Comparison of ENCODE assay signal across 25 cellular contexts in the genomic region with DNA sequence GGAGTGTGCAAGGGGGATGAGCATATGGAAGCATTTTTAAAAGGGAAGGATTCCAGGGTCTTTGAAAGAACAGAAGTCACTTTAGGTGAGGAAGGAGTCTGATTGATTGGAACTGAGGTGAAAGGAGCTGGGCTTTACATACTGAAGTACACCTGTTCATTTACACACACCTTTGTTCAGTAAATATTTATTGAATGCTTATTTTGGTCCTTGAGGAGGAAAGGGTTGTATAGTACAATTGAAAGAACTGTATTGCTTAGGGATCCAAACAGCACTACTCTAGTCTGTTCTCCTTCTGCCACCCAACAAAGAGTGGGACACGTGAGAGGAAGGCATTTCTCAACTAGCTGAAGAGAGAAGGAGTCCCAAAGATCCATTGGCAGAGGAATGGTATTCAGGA.
A peak's percentile ranks its signal among the peaks of the same experiment; 100 is the strongest.
DNase-seq lines count a peak whose midpoint lies in the region; ATAC-seq, FAIRE-seq and TF ChIP-seq lines count a peak whose summit lies in the region.
"Had no signal": no experiment of that assay in that cellular context is flagged by ENCODE, and none has a peak within 500 bp of the region (broad histone marks: within the 10 kb centered on the region; RNA-seq: fewer than 3 reads in every experiment).

No MANE protein-coding gene starts in this region.

- peaks cover 2% of the 10 kb centered on the region for H3K36me3 ChIP-seq in bronchial epithelial cell (ENCODE audit: control insufficient read depth, insufficient read depth, low read length)
- no peaks in the 10 kb centered on the region for H3K36me3 ChIP-seq in pancreas
- H3K36me3 ChIP-seq: BE2C had no signal

- peak; percentile 12 for DNase-seq in DMS53 treated with DMSO at 0.1 percent for 48 hours (lab: John Stamatoyannopoulos, UW; ENCODE audit: unreplicated experiment)
- DNase-seq in bronchial epithelial cell (ENCODE audit: low read depth): no peak
- DNase-seq in pancreas: no peak
- DNase-seq in activated T-cell treated with anti-CD3 and anti-CD28 coated beads for 4 hours: no peak
- no peak for DNase-seq in NCI-H2029 (lab: John Stamatoyannopoulos, UW)
- no peak for DNase-seq in CD14-positive monocyte (ENCODE audit: low spot score)
- DNase-seq: 8988T; ACHN; AML-193; BE2C; Calu3; CD4-positive, alpha-beta memory T cell; COR-L47; DMS79; EL; GDM1; H9 had no signal

- H3K27ac ChIP-seq in pancreas: peak overlapping the region in 1 of 4 donors; percentile 14
- H3K27ac ChIP-seq: A549; BLaER1 treated with 17β-estradiol and CSF1 and Interleukin-3, amounts not matched to agents 10 nM and 100 nM had no signal

- H3K4me1 ChIP-seq in pancreas: peaks cover 0 to 7% (median 0%) of the 10 kb centered on the region in 3 donors
- H3K4me1 ChIP-seq: A549; BE2C; BLaER1 treated with 17β-estradiol and CSF1 and Interleukin-3, amounts not matched to agents 10 nM and 100 nM had no signal

- H3K4me1 Mint-ChIP-seq in activated T-helper 17 cell treated with anti-CD3 and anti-CD28 coated beads, Interleukin-2, amount 50 U/mL, for 72 hours: no peaks in the 10 kb centered on the region
- H3K4me1 Mint-ChIP-seq in CD14-positive monocyte: no peaks in the 10 kb centered on the region
- H3K4me1 Mint-ChIP-seq: GM23338, H9 had no signal

- peak overlapping the region; percentile 28 for H3K27ac Mint-ChIP-seq in activated T-helper 17 cell treated with anti-CD3 and anti-CD28 coated beads, Interleukin-2, amount 50 U/mL, for 72 hours
- peak overlapping the region in 2 of 7 donors; percentile 42 to 56 for H3K27ac Mint-ChIP-seq in CD14-positive monocyte
- H3K27ac Mint-ChIP-seq: GM23338, H9 had no signal

- H3K4me3 ChIP-seq in bronchial epithelial cell (ENCODE audit: low read depth, low read length) (no peak overlapping the region), pancreas (no peak overlapping the region)
- H3K4me3 ChIP-seq: A549; BLaER1 treated with 17β-estradiol and CSF1 and Interleukin-3, amounts not matched to agents 10 nM and 100 nM; GM12878; GM23338 had no signal

- 34 to 46% methylated on average over 1 of the region's 1 CpG for WGBS in pancreas, 2 donors

- intact Hi-C loops in pancreas (cut with DNase I) (no loop called here), CD14-positive monocyte (cut with micrococcal nuclease) (no loop called here)

- ATAC-seq in activated T-helper 17 cell treated with anti-CD3 and anti-CD28 coated beads, Interleukin-2, amount 50 U/mL, for 72 hours (replicated peaks): no peak
- ATAC-seq in pancreas (peak; percentile 72 to 91 (median 79)), HG02642 (IDR thresholded peaks at IDR 0.05; ENCODE audit: poor library complexity, unreplicated experiment) (no peak)
- ATAC-seq: A549, GM12878, GM23338, HCT116 had no signal

- no peaks in the 10 kb centered on the region for H3K9me3 ChIP-seq in pancreas
- H3K9me3 ChIP-seq: A549; BE2C; BLaER1 treated with 17β-estradiol and CSF1 and Interleukin-3, amounts not matched to agents 10 nM and 100 nM had no signal

- no peaks in the 10 kb centered on the region for H3K27me3 Mint-ChIP-seq in activated T-helper 17 cell treated with anti-CD3 and anti-CD28 coated beads, Interleukin-2, amount 50 U/mL, for 72 hours
- no peaks in the 10 kb centered on the region for H3K27me3 Mint-ChIP-seq in CD14-positive monocyte (ENCODE audit: low read depth in 3 of 3)
- H3K27me3 Mint-ChIP-seq: CD4-positive, alpha-beta memory T cell had no signal

- H3K27me3 ChIP-seq in bronchial epithelial cell (ENCODE audit: control insufficient read depth, insufficient read depth, low read length): no peaks in the 10 kb centered on the region
- H3K27me3 ChIP-seq in pancreas: no peaks in the 10 kb centered on the region
- H3K27me3 ChIP-seq: BE2C; BLaER1 treated with 17β-estradiol and CSF1 and Interleukin-3, amounts not matched to agents 10 nM and 100 nM had no signal

- no peaks in the 10 kb centered on the region for H3K9me3 Mint-ChIP-seq in activated T-helper 17 cell treated with anti-CD3 and anti-CD28 coated beads, Interleukin-2, amount 50 U/mL, for 72 hours
- H3K9me3 Mint-ChIP-seq in CD14-positive monocyte: no peaks in the 10 kb centered on the region
- H3K9me3 Mint-ChIP-seq: CD4-positive, alpha-beta memory T cell; GM23338; H9 had no signal

- no peak overlapping the region for H3K4me3 Mint-ChIP-seq in activated T-helper 17 cell treated with anti-CD3 and anti-CD28 coated beads, Interleukin-2, amount 50 U/mL, for 72 hours
- no peak overlapping the region for H3K4me3 Mint-ChIP-seq in CD14-positive monocyte
- H3K4me3 Mint-ChIP-seq: CD4-positive, alpha-beta memory T cell; GM23338; H9 had no signal

- TF ChIP-seq CTCF in bronchial epithelial cell (IDR thresholded peaks at IDR 0.05; ENCODE audit: insufficient read depth, low read length, severe bottlenecking): no peak
- TF ChIP-seq CTCF in pancreas (IDR thresholded peaks at IDR 0.05): no peak
- TF ChIP-seq CTCF in CD14-positive monocyte (IDR thresholded peaks at IDR 0.05): no peak

- peaks cover 79% of the 10 kb centered on the region for H3K36me3 Mint-ChIP-seq in activated T-helper 17 cell treated with anti-CD3 and anti-CD28 coated beads, Interleukin-2, amount 50 U/mL, for 72 hours (ENCODE audit: low read depth)
- peaks cover 71 to 95% of the 10 kb centered on the region in 2 donors for H3K36me3 Mint-ChIP-seq in CD14-positive monocyte

- peak; percentile 40 for FAIRE-seq in bronchial epithelial cell (lab: Jason Lieb, UNC)
- no peak for FAIRE-seq in pancreas (lab: Jason Lieb, UNC)
- FAIRE-seq: A549, GM12878, GM18507 had no signal

Comparison
In these comparisons a context has a peak if more than half of its experiments do, and no peak if none do; other contexts are left out.
1. ATAC-seq: peak in pancreas (4 of 4); none in activated T-helper 17 cell treated with anti-CD3 and anti-CD28 coated beads, Interleukin-2, amount 50 U/mL, for 72 hours (single experiment) and HG02642 (single experiment).